ENCODE assay signal across 11 cellular contexts in the genomic region with DNA sequence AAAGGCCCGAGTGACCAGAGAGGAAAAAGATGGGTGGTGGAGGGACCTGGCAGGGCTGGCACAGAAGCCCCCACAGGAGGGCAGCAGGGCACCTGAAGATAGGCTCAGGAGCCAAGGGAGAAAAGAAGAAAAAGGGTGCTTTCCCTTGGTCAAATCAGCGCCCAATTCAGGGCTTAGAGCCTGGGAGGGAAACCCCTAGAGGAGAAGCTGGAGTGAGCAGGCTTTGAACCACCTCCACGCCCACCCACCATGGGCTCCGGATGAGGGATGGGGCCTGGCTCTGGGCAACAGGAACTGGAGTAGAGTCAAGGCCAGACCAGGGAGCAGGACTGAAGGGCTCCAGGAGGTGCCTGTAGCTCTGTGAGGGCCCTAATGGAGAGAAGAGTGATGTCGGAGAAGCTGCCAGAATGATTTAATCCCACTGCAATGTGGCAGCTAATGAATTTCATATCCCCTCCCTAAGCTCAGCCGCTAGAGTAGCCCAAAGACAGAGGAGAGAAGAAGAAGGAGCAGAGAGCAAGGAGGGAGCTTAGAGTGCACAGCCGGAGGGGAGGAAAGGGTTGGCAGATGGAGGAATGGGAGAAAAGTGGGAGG. TPM values are rescaled to one million over a fixed set of nuclear protein-coding genes. Genes with fewer than 3 reads are reported as not detected.
DNase-seq lines count a peak whose midpoint lies in the region; ATAC-seq, FAIRE-seq and TF ChIP-seq lines count a peak whose summit lies in the region.
"Had no signal": no experiment of that assay in that cellular context is flagged by ENCODE, and none has a peak within 500 bp of the region (broad histone marks: within the 10 kb centered on the region; RNA-seq: fewer than 3 reads in every experiment).

No MANE protein-coding gene starts in this region.

- ATAC-seq in PC-3: no peak
- no peak for ATAC-seq in foreskin keratinocyte

- no peak overlapping the region for H3K4me2 ChIP-seq in PC-3 (ENCODE audit: low read length)

- H3K4me1 ChIP-seq in PC-3 (ENCODE audit: insufficient read depth, low read length) (no peaks in the 10 kb centered on the region), foreskin keratinocyte (peaks cover 3% of the 10 kb centered on the region), prostate gland (replicated peaks) (peaks cover 6% of the 10 kb centered on the region)

- POLR2A ChIA-PET in PC-3 (lab: Charles Lee; ENCODE audit: unreplicated experiment): no interaction called here

- H3K36me3 ChIP-seq in PC-3 (ENCODE audit: low read depth, low read length) (no peaks in the 10 kb centered on the region), prostate gland (no peaks in the 10 kb centered on the region)

- intact Hi-C loops in PC-3 (cut with micrococcal nuclease): no loop called here
- intact Hi-C loops in prostate gland (cut with DNase I): loop anchor here (2.0 kb wide), 2 partner anchors 17 to 93 kb away; no protein-coding TSS in a partner anchor

- no peaks in the 10 kb centered on the region for H3F3A ChIP-seq in PC-3 (ENCODE audit: low read length, unreplicated experiment)

- FAIRE-seq in frontal cortex (lab: Jason Lieb, UNC): no peak
- FAIRE-seq: GM19239 had no signal

- H3K79me2 ChIP-seq in PC-3 (ENCODE audit: low read length): no peaks in the 10 kb centered on the region

- no peak for TF ChIP-seq POLR2A in prostate gland (IDR thresholded peaks at IDR 0.05)

- 65% methylated on average over 7 of the region's 7 CpGs for WGBS in prostate gland

- BruUV-seq in PC-3 (replicated peaks; lab: Mats Ljungman, UMichigan): no TSS peak

- no peaks in the 10 kb centered on the region for H4K20me1 ChIP-seq in PC-3 (ENCODE audit: low read length)

- DNase-seq in EH (ENCODE audit: low read depth): peak; percentile 90
- peak; percentile 10 for DNase-seq in PC-3
- no peak for DNase-seq in foreskin keratinocyte
- no peak for DNase-seq in prostate gland (ENCODE audit: low spot score)
- DNase-seq in activated T-cell treated with anti-CD3 and anti-CD28 coated beads, Interleukin-2, amount 50 U/mL, for 1 hour: no peak
- no peak for DNase-seq in NCI-H2029 (lab: John Stamatoyannopoulos, UW)
- no peak for DNase-seq in frontal cortex (ENCODE audit: low spot score in 2 of 2)
- DNase-seq in activated naive CD4-positive, alpha-beta T cell treated with Interleukin-2 at 50 U/mL for 16 hours: no peak
- DNase-seq: MV-4-11, SIG-M5 had no signal

- H3K4me3 ChIP-seq in PC-3 (ENCODE audit: low read length): no peak overlapping the region
- no peak overlapping the region for H3K4me3 ChIP-seq in prostate gland

- CTCF ChIA-PET in PC-3 (lab: Charles Lee): no interaction called here

- H3K9ac ChIP-seq in PC-3 (ENCODE audit: low read length): no peak overlapping the region

- H2AFZ ChIP-seq in PC-3 (ENCODE audit: low read length): no peak overlapping the region

- no peaks in the 10 kb centered on the region for H3K9me2 ChIP-seq in PC-3 (replicated peaks; ENCODE audit: low read length)

- H3K27me3 ChIP-seq in PC-3 (ENCODE audit: low read length) (peaks cover 19% of the 10 kb centered on the region), foreskin keratinocyte (peaks cover 44% of the 10 kb centered on the region), prostate gland (replicated peaks; ENCODE audit: insufficient read depth) (no peaks in the 10 kb centered on the region)

- H3K9me3 ChIP-seq in PC-3 (ENCODE audit: low read length) (no peaks in the 10 kb centered on the region), prostate gland (no peaks in the 10 kb centered on the region)

- H3K27ac ChIP-seq in PC-3 (ENCODE audit: low read length): no peak overlapping the region
- H3K27ac ChIP-seq in foreskin keratinocyte: no peak overlapping the region
- H3K27ac ChIP-seq in prostate gland: peak overlapping the region; percentile 78 to 85

- TF ChIP-seq CTCF in PC-3 (conservative IDR thresholded peaks at IDR 0.05; ENCODE audit: low read depth, low read length) (peak; percentile 35; the same call in 1 of the 2 replicates), foreskin keratinocyte (conservative IDR thresholded peaks at IDR 0.05) (peak; percentile 20), prostate gland (IDR thresholded peaks at IDR 0.05) (peak in 1 of 4 experiments; percentile 41)

RNA-seq across cellular contexts. Expression of gene PRELP, which starts 12.0 kb away (rescaled TPM):
- total RNA-seq in PC-3 (2014; rRNA removed) (not detected in 2 replicates), foreskin keratinocyte (0.03 and 0.07 TPM in 2 replicates), prostate gland (10 to 100 TPM; 17.9 to 43.2 TPM), frontal cortex (0.41 TPM)
- 0.04 and 0.07 TPM in 2 replicates for polyA plus RNA-seq in foreskin keratinocyte

RNA-seq across cellular contexts. Expression of gene OPTC, which starts 30.4 kb away (rescaled TPM):
- total RNA-seq in PC-3 (2014; rRNA removed): not detected in 2 replicates
- not detected in 2 replicates for total RNA-seq in foreskin keratinocyte
- polyA plus RNA-seq in foreskin keratinocyte: not detected in 2 replicates
- not detected for total RNA-seq in prostate gland
- not detected for total RNA-seq in frontal cortex

Comparison
In these comparisons a context has a peak if more than half of its experiments do, and no peak if none do; other contexts are left out.
1. DNase-seq: peak in EH (single experiment) and PC-3 (single experiment); none in foreskin keratinocyte (0 of 2), prostate gland (single experiment), activated T-cell treated with anti-CD3 and anti-CD28 coated beads, Interleukin-2, amount 50 U/mL, for 1 hour (single experiment), NCI-H2029 (single experiment), frontal cortex (0 of 2) and activated naive CD4-positive, alpha-beta T cell treated with Interleukin-2 at 50 U/mL for 16 hours (single experiment).
2. H3K27ac ChIP-seq: peak in prostate gland (2 of 2); none in PC-3 (single experiment) and foreskin keratinocyte (single experiment).
3. RNA of gene PRELP, which starts 12.0 kb away (total RNA-seq): 17.9 to 43.2 TPM in prostate gland; 0.41 TPM in frontal cortex (single experiment), 0.03 to 0.07 TPM in foreskin keratinocyte and not detected in PC-3; every median in the first group is over 10 times any median in the second.